In the genomic region with DNA sequence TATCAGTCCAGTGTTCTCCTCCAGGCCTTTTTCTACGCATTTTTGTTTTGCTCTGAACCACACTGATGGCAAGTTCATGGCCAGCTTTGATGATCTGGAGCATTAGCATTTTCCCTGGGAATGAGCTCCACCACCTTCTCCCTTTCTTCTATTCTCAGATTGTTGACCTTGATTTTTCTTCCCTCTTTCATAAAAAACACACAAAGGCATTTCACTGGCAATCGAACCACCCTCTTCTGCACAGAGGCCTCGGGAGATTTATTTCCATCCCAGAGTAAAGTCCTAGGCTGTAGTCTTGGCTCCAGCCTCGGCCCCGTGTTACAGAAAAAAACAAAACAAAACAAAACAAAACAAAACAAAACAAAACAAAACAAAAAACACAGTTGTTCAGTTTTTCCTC, we compare ENCODE assay signal across 1 cellular context.
TF ChIP-seq lines count a peak whose summit lies in the region.

No MANE protein-coding gene starts in this region.

TF ChIP-seq in GM23338, 12 proteins besides CTCF, POLR2A, EP300 and RAD21 (continued from another document):
- TF ChIP-seq, protein P1, sequence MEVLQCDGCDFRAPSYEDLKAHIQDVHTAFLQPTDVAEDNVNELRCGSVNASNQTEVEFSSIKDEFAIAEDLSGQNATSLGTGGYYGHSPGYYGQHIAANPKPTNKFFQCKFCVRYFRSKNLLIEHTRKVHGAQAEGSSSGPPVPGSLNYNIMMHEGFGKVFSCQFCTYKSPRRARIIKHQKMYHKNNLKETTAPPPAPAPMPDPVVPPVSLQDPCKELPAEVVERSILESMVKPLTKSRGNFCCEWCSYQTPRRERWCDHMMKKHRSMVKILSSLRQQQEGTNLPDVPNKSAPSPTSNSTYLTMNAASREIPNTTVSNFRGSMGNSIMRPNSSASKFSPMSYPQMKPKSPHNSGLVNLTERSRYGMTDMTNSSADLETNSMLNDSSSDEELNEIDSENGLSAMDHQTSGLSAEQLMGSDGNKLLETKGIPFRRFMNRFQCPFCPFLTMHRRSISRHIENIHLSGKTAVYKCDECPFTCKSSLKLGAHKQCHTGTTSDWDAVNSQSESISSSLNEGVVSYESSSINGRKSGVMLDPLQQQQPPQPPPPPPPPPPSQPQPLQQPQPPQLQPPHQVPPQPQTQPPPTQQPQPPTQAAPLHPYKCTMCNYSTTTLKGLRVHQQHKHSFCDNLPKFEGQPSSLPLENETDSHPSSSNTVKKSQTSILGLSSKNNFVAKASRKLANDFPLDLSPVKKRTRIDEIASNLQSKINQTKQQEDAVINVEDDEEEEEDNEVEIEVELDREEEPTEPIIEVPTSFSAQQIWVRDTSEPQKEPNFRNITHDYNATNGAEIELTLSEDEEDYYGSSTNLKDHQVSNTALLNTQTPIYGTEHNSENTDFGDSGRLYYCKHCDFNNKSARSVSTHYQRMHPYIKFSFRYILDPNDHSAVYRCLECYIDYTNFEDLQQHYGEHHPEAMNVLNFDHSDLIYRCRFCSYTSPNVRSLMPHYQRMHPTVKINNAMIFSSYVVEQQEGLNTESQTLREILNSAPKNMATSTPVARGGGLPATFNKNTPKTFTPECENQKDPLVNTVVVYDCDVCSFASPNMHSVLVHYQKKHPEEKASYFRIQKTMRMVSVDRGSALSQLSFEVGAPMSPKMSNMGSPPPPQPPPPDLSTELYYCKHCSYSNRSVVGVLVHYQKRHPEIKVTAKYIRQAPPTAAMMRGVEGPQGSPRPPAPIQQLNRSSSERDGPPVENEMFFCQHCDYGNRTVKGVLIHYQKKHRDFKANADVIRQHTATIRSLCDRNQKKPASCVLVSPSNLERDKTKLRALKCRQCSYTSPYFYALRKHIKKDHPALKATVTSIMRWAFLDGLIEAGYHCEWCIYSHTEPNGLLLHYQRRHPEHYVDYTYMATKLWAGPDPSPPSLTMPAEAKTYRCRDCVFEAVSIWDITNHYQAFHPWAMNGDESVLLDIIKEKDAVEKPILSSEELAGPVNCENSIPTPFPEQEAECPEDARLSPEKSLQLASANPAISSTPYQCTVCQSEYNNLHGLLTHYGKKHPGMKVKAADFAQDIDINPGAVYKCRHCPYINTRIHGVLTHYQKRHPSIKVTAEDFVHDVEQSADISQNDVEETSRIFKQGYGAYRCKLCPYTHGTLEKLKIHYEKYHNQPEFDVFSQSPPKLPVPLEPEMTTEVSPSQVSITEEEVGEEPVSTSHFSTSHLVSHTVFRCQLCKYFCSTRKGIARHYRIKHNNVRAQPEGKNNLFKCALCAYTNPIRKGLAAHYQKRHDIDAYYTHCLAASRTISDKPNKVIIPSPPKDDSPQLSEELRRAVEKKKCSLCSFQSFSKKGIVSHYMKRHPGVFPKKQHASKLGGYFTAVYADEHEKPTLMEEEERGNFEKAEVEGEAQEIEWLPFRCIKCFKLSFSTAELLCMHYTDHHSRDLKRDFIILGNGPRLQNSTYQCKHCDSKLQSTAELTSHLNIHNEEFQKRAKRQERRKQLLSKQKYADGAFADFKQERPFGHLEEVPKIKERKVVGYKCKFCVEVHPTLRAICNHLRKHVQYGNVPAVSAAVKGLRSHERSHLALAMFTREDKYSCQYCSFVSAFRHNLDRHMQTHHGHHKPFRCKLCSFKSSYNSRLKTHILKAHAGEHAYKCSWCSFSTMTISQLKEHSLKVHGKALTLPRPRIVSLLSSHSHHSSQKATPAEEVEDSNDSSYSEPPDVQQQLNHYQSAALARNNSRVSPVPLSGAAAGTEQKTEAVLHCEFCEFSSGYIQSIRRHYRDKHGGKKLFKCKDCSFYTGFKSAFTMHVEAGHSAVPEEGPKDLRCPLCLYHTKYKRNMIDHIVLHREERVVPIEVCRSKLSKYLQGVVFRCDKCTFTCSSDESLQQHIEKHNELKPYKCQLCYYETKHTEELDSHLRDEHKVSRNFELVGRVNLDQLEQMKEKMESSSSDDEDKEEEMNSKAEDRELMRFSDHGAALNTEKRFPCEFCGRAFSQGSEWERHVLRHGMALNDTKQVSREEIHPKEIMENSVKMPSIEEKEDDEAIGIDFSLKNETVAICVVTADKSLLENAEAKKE (CRISPR knock-in tag; IDR thresholded peaks at IDR 0.05): no peak
- TF ChIP-seq STAT1 (IDR thresholded peaks at IDR 0.05; ENCODE audit: unreplicated experiment): no peak
- TF ChIP-seq ZNF331 (CRISPR knock-in tag; IDR thresholded peaks at IDR 0.05; ENCODE audit: low read depth): no peak
- TF ChIP-seq REST (IDR thresholded peaks at IDR 0.05; ENCODE audit: unreplicated experiment): no peak
- TF ChIP-seq JUNB (IDR thresholded peaks at IDR 0.05; ENCODE audit: unreplicated experiment): no peak
- TF ChIP-seq ETS1 (IDR thresholded peaks at IDR 0.05): no peak
